8 cellular contexts compared by ENCODE assay signal in the genomic region with DNA sequence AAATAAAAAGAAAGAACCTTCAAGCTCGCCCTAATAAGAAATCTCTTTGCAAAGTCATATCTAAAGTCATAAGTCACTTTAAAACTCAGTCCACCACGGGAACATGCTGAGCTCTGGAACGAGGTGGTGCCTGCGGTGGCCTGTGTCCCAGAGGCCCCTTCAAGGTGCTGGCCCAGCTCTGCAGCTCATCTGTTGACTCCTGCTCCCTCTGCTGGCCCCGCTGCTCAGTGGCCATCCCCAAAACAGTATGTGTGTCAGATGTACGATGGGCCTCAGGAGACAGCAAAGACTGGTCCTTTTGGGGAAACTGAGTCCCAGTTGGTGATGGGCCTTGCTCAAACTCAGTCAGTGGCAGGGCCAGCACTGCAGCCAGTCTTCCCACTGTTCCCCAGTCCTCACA. TPM values are rescaled to one million over a fixed set of nuclear protein-coding genes. Genes with fewer than 3 reads are reported as not detected.
DNase-seq lines count a peak whose midpoint lies in the region; ATAC-seq and TF ChIP-seq lines count a peak whose summit lies in the region.

No MANE protein-coding gene starts in this region.

- no peak for DNase-seq in activated naive CD8-positive, alpha-beta T cell treated with anti-CD3 and anti-CD28 coated beads, Interleukin-2, amount 50 U/mL, for 24 hours
- no peak for DNase-seq in activated naive CD8-positive, alpha-beta T cell treated with anti-CD3 and anti-CD28 coated beads for 36 hours
- DNase-seq in RWPE1 (ENCODE audit: low spot score) (no peak), glomerular visceral epithelial cell (ENCODE audit: extremely low spot score) (peak; percentile 35), smooth muscle cell (lab: John Stamatoyannopoulos, UW; ENCODE audit: unreplicated experiment) (no peak), gastrocnemius medialis (no peak), immature natural killer cell (no peak)
- DNase-seq in stimulated activated CD4-positive, alpha-beta T cell treated with anti-CD3 and anti-CD28 coated beads, Interleukin-4, amount 100 ng/mL, for 1 hour = no peak

- no peaks in the 10 kb centered on the region for H3K4me1 ChIP-seq in smooth muscle cell (ENCODE audit: low read depth)
- H3K4me1 ChIP-seq in gastrocnemius medialis = no peaks in the 10 kb centered on the region

- in situ Hi-C loops in gastrocnemius medialis (cut with MboI; ENCODE audit: low sequenced_read_pairs in 4 of 4) = loop anchor here in 1 of 4 donors (25.0 kb wide), 1 partner anchor 184 kb away; no protein-coding TSS in a partner anchor

- no peaks in the 10 kb centered on the region for H3K4me1 Mint-ChIP-seq in activated naive CD8-positive, alpha-beta T cell treated with anti-CD3 and anti-CD28 coated beads, Interleukin-2, amount 50 U/mL, for 24 hours
- no peaks in the 10 kb centered on the region for H3K4me1 Mint-ChIP-seq in activated naive CD8-positive, alpha-beta T cell treated with anti-CD3 and anti-CD28 coated beads for 36 hours
- H3K4me1 Mint-ChIP-seq in immature natural killer cell = no peaks in the 10 kb centered on the region

- H3K36me3 ChIP-seq in smooth muscle cell (ENCODE audit: low read depth) (no peaks in the 10 kb centered on the region), gastrocnemius medialis (no peaks in the 10 kb centered on the region)

- H3K9me3 ChIP-seq in smooth muscle cell (replicated peaks; ENCODE audit: low read depth) (no peaks in the 10 kb centered on the region), gastrocnemius medialis (no peaks in the 10 kb centered on the region)

- peak; percentile 46 for ATAC-seq in activated naive CD8-positive, alpha-beta T cell treated with anti-CD3 and anti-CD28 coated beads, Interleukin-2, amount 50 U/mL, for 24 hours
- no peak for ATAC-seq in gastrocnemius medialis

- H3K9ac ChIP-seq in smooth muscle cell (ENCODE audit: low read depth) = no peak overlapping the region

- H2AFZ ChIP-seq in smooth muscle cell (ENCODE audit: low read depth) = no peak overlapping the region

- 27% methylated on average over 6 of the region's 6 CpGs for WGBS in smooth muscle cell (ENCODE audit: low lambda C conversion rate)

- H3K9me3 Mint-ChIP-seq in activated naive CD8-positive, alpha-beta T cell treated with anti-CD3 and anti-CD28 coated beads, Interleukin-2, amount 50 U/mL, for 24 hours = no peaks in the 10 kb centered on the region
- no peaks in the 10 kb centered on the region for H3K9me3 Mint-ChIP-seq in activated naive CD8-positive, alpha-beta T cell treated with anti-CD3 and anti-CD28 coated beads for 36 hours
- H3K9me3 Mint-ChIP-seq in immature natural killer cell = no peaks in the 10 kb centered on the region

- no peaks in the 10 kb centered on the region for H3K36me3 Mint-ChIP-seq in activated naive CD8-positive, alpha-beta T cell treated with anti-CD3 and anti-CD28 coated beads, Interleukin-2, amount 50 U/mL, for 24 hours (ENCODE audit: low read depth)
- H3K36me3 Mint-ChIP-seq in activated naive CD8-positive, alpha-beta T cell treated with anti-CD3 and anti-CD28 coated beads for 36 hours = no peaks in the 10 kb centered on the region
- no peaks in the 10 kb centered on the region for H3K36me3 Mint-ChIP-seq in immature natural killer cell

- CTCF ChIA-PET in RWPE1 (lab: Yijun Ruan, JAX) = interaction anchor here (0.6 to 1.4 kb wide), 7 partner anchors 13 to 428 kb away, joined by 3 to 7 read pairs (median 3); no protein-coding TSS in a partner anchor

- peak overlapping the region; percentile 30 for H3K4me2 ChIP-seq in smooth muscle cell

- H3K4me3 ChIP-seq in smooth muscle cell = no peak overlapping the region
- H3K4me3 ChIP-seq in gastrocnemius medialis = no peak overlapping the region

- TF ChIP-seq POLR2A in gastrocnemius medialis (IDR thresholded peaks at IDR 0.05) = no peak

- no peaks in the 10 kb centered on the region for H4K20me1 ChIP-seq in smooth muscle cell (ENCODE audit: low read depth)

- intact Hi-C loops in gastrocnemius medialis (cut with DNase I; ENCODE audit: low total_unique reads) = no loop called here

- no peaks in the 10 kb centered on the region for H3F3A ChIP-seq in smooth muscle cell (ENCODE audit: low read depth)

- TF ChIP-seq CTCF in RWPE1 (conservative IDR thresholded peaks at IDR 0.05; ENCODE audit: low read depth) (peak; percentile 27), smooth muscle cell (IDR thresholded peaks at IDR 0.05; ENCODE audit: borderline replicate concordance, insufficient read depth, poor library complexity, severe bottlenecking) (peak; percentile 60), gastrocnemius medialis (IDR thresholded peaks at IDR 0.05 in 4 of 5, conservative IDR thresholded peaks at IDR 0.05 in 1 of 5) (peak in 2 of 5 experiments; percentile 33 to 40)

- H3K27me3 ChIP-seq in smooth muscle cell (ENCODE audit: low read depth) = peaks cover 3% of the 10 kb centered on the region
- H3K27me3 ChIP-seq in gastrocnemius medialis = no peaks in the 10 kb centered on the region

- no peaks in the 10 kb centered on the region for H3K79me2 ChIP-seq in smooth muscle cell (ENCODE audit: low read depth)

- no peak overlapping the region for H3K4me3 Mint-ChIP-seq in activated naive CD8-positive, alpha-beta T cell treated with anti-CD3 and anti-CD28 coated beads, Interleukin-2, amount 50 U/mL, for 24 hours
- no peak overlapping the region for H3K4me3 Mint-ChIP-seq in activated naive CD8-positive, alpha-beta T cell treated with anti-CD3 and anti-CD28 coated beads for 36 hours
- H3K4me3 Mint-ChIP-seq in immature natural killer cell = no peak overlapping the region

- no peak overlapping the region for H3K27ac Mint-ChIP-seq in activated naive CD8-positive, alpha-beta T cell treated with anti-CD3 and anti-CD28 coated beads, Interleukin-2, amount 50 U/mL, for 24 hours
- no peak overlapping the region for H3K27ac Mint-ChIP-seq in activated naive CD8-positive, alpha-beta T cell treated with anti-CD3 and anti-CD28 coated beads for 36 hours
- H3K27ac Mint-ChIP-seq in immature natural killer cell = no peak overlapping the region

- POLR2A ChIA-PET in RWPE1 (lab: Yijun Ruan, JAX; ENCODE audit: low non-redundant PET) = no interaction called here

- H3K27ac ChIP-seq in RWPE1 = no peak overlapping the region
- no peak overlapping the region for H3K27ac ChIP-seq in smooth muscle cell (ENCODE audit: low read depth)
- no peak overlapping the region for H3K27ac ChIP-seq in gastrocnemius medialis

- peaks cover 7% of the 10 kb centered on the region for H3K27me3 Mint-ChIP-seq in activated naive CD8-positive, alpha-beta T cell treated with anti-CD3 and anti-CD28 coated beads, Interleukin-2, amount 50 U/mL, for 24 hours
- peaks cover 12% of the 10 kb centered on the region for H3K27me3 Mint-ChIP-seq in activated naive CD8-positive, alpha-beta T cell treated with anti-CD3 and anti-CD28 coated beads for 36 hours
- peaks cover 0 to 3% (median 1%) of the 10 kb centered on the region in 3 donors for H3K27me3 Mint-ChIP-seq in immature natural killer cell (ENCODE audit: low read depth in 3 of 3)

RNA-seq across cellular contexts. Expression of a gene that starts 22.8 kb away (rescaled TPM):
- total RNA-seq in activated naive CD8-positive, alpha-beta T cell treated with anti-CD3 and anti-CD28 coated beads for 36 hours = not detected
- total RNA-seq in smooth muscle cell (not detected in 2 replicates), gastrocnemius medialis (not detected)
- polyA plus RNA-seq in smooth muscle cell (not detected in 2 replicates), immature natural killer cell (not detected)
